19 cellular contexts compared by ENCODE assay signal in genomic region chr14:97377550-97377949, GRCh38.
DNase-seq lines count a peak whose midpoint lies in the region; TF ChIP-seq lines count a peak whose summit lies in the region.
"Had no signal": no experiment of that assay in that cellular context is flagged by ENCODE, and none has a peak within 500 bp of the region (broad histone marks: within the 10 kb centered on the region; RNA-seq: fewer than 3 reads in every experiment).

No MANE protein-coding gene starts in this region.

- WGBS in suprapubic skin: 72% methylated on average over 4 of the region's 5 CpGs

- CTCF ChIA-PET in CD4-positive, alpha-beta memory T cell (lab: Charles Lee; ENCODE audit: partially characterized antibody): interaction anchor here (1.8 kb wide), 1 partner anchor 79 kb away, joined by 5 read pairs; no protein-coding TSS in a partner anchor
- CTCF ChIA-PET in activated CD4-positive, alpha-beta memory T cell treated with anti-CD3 and anti-CD28 coated beads for 36 hours (lab: Charles Lee): interaction anchor here (1.0 to 1.2 kb wide), 2 partner anchors 77 to 347 kb away, joined by 3 read pairs; no protein-coding TSS in a partner anchor

- intact Hi-C loops in CD4-positive, alpha-beta memory T cell (cut with micrococcal nuclease): no loop called here
- intact Hi-C loops in activated CD4-positive, alpha-beta memory T cell treated with anti-CD3 and anti-CD28 coated beads for 36 hours (cut with micrococcal nuclease): no loop called here

- POLR2A ChIA-PET in CD4-positive, alpha-beta memory T cell (lab: Charles Lee; ENCODE audit: partially characterized antibody): interaction anchor here (2.6 to 3.3 kb wide), 2 partner anchors 80 to 225 kb away, joined by 13 to 26 read pairs; no protein-coding TSS in a partner anchor
- POLR2A ChIA-PET in activated CD4-positive, alpha-beta memory T cell treated with anti-CD3 and anti-CD28 coated beads for 36 hours (lab: Charles Lee): no interaction called here

- no peaks in the 10 kb centered on the region for H3K36me3 ChIP-seq in CD4-positive, alpha-beta memory T cell (ENCODE audit: insufficient read depth, low read length)
- H3K36me3 ChIP-seq in suprapubic skin (no peaks in the 10 kb centered on the region), SJCRH30 (no peaks in the 10 kb centered on the region)
- H3K36me3 ChIP-seq: BE2C had no signal

- peaks cover 1 to 8% of the 10 kb centered on the region in 2 donors for H3K36me3 Mint-ChIP-seq in CD4-positive, alpha-beta memory T cell
- peaks cover 7% of the 10 kb centered on the region for H3K36me3 Mint-ChIP-seq in activated CD4-positive, alpha-beta memory T cell treated with anti-CD3 and anti-CD28 coated beads for 36 hours
- H3K36me3 Mint-ChIP-seq: CD8-positive, alpha-beta T cell had no signal

- H3K27me3 ChIP-seq in CD4-positive, alpha-beta memory T cell (ENCODE audit: insufficient read depth, low read length): no peaks in the 10 kb centered on the region
- H3K27me3 ChIP-seq in suprapubic skin: peaks cover 6% of the 10 kb centered on the region
- H3K27me3 ChIP-seq in SJCRH30: no peaks in the 10 kb centered on the region
- H3K27me3 ChIP-seq: BE2C had no signal

- TF ChIP-seq EP300 in suprapubic skin (IDR thresholded peaks at IDR 0.05): no peak

- H3K4me3 Mint-ChIP-seq in CD4-positive, alpha-beta memory T cell: peak overlapping the region in 2 of 8 donors; percentile 51 to 83
- H3K4me3 Mint-ChIP-seq in activated CD4-positive, alpha-beta memory T cell treated with anti-CD3 and anti-CD28 coated beads for 36 hours: no peak overlapping the region

- no peaks in the 10 kb centered on the region for H3K9me3 ChIP-seq in CD4-positive, alpha-beta memory T cell (ENCODE audit: control insufficient read depth in 1 of 2, low read length in 2 of 2)
- H3K9me3 ChIP-seq in suprapubic skin: no peaks in the 10 kb centered on the region
- H3K9me3 ChIP-seq in SJCRH30 (replicated peaks): no peaks in the 10 kb centered on the region
- H3K9me3 ChIP-seq: BE2C had no signal

- no peak for TF ChIP-seq CTCF in suprapubic skin (IDR thresholded peaks at IDR 0.05)

- no peak overlapping the region for H3K4me3 ChIP-seq in CD4-positive, alpha-beta memory T cell (ENCODE audit: low read length in 2 of 2)
- H3K4me3 ChIP-seq in suprapubic skin (no peak overlapping the region), SJCRH30 (no peak overlapping the region)

- no peak for DNase-seq in CD4-positive, alpha-beta memory T cell
- peak; percentile 35 for DNase-seq in Daoy (ENCODE audit: low read depth)
- peak; percentile 14 for DNase-seq in activated CD4-positive, alpha-beta memory T cell treated with anti-CD3 and anti-CD28 coated beads for 36 hours
- peak; percentile 21 for DNase-seq in iPS-NIHi7 (ENCODE audit: extremely low spot score)
- DNase-seq in suprapubic skin (ENCODE audit: low spot score in 2 of 2): no peak
- no peak for DNase-seq in SJCRH30
- no peak for DNase-seq in stimulated activated CD4-positive, alpha-beta T cell treated with anti-CD3 and anti-CD28 coated beads, Interleukin-2, amount 100 ng/mL, for 48 hours
- DNase-seq in 8988T: no peak
- DNase-seq: BE2C, DND-41, GDM1, KBM-7, MV-4-11, NCI-H1436, NCI-H2029 treated with DMSO at 0.1 percent for 48 hours, NCI-H2171 treated with DMSO at 0.1 percent for 48 hours, NCI-H446 treated with DMSO at 0.1 percent for 48 hours, NCI-H774 had no signal

- H3K9me3 Mint-ChIP-seq in CD4-positive, alpha-beta memory T cell: peaks cover 0 to 8% (median 2%) of the 10 kb centered on the region in 8 donors
- peaks cover 4% of the 10 kb centered on the region for H3K9me3 Mint-ChIP-seq in activated CD4-positive, alpha-beta memory T cell treated with anti-CD3 and anti-CD28 coated beads for 36 hours
- H3K9me3 Mint-ChIP-seq: CD8-positive, alpha-beta T cell had no signal

- no peak overlapping the region for H3K27ac ChIP-seq in CD4-positive, alpha-beta memory T cell (ENCODE audit: low read depth, low read length)
- no peak overlapping the region for H3K27ac ChIP-seq in suprapubic skin
- H3K27ac ChIP-seq in SJCRH30: no peak overlapping the region

- no peak for TF ChIP-seq POLR2A in suprapubic skin (IDR thresholded peaks at IDR 0.05)

- peaks cover 44% of the 10 kb centered on the region for H3K4me1 ChIP-seq in CD4-positive, alpha-beta memory T cell (ENCODE audit: insufficient read depth, low read length)
- H3K4me1 ChIP-seq in suprapubic skin (no peaks in the 10 kb centered on the region), SJCRH30 (no peaks in the 10 kb centered on the region)
- H3K4me1 ChIP-seq: BE2C had no signal

- H3K27ac Mint-ChIP-seq in CD4-positive, alpha-beta memory T cell: peak overlapping the region in 4 of 7 donors; percentile 9 to 81 (median 46)
- no peak overlapping the region for H3K27ac Mint-ChIP-seq in activated CD4-positive, alpha-beta memory T cell treated with anti-CD3 and anti-CD28 coated beads for 36 hours

- peaks cover 47 to 76% (median 59%) of the 10 kb centered on the region in 4 donors for H3K4me1 Mint-ChIP-seq in CD4-positive, alpha-beta memory T cell
- H3K4me1 Mint-ChIP-seq in activated CD4-positive, alpha-beta memory T cell treated with anti-CD3 and anti-CD28 coated beads for 36 hours (ENCODE audit: low read depth): peaks cover 70% of the 10 kb centered on the region

- no peaks in the 10 kb centered on the region for H3K27me3 Mint-ChIP-seq in CD4-positive, alpha-beta memory T cell
- no peaks in the 10 kb centered on the region for H3K27me3 Mint-ChIP-seq in activated CD4-positive, alpha-beta memory T cell treated with anti-CD3 and anti-CD28 coated beads for 36 hours

Comparison
In these comparisons a context has a peak if more than half of its experiments do, and no peak if none do; other contexts are left out.
1. DNase-seq: peak in Daoy (single experiment), activated CD4-positive, alpha-beta memory T cell treated with anti-CD3 and anti-CD28 coated beads for 36 hours (single experiment) and iPS-NIHi7 (single experiment); none in CD4-positive, alpha-beta memory T cell (0 of 5), suprapubic skin (0 of 2), SJCRH30 (0 of 2), stimulated activated CD4-positive, alpha-beta T cell treated with anti-CD3 and anti-CD28 coated beads, Interleukin-2, amount 100 ng/mL, for 48 hours (0 of 2) and 8988T (single experiment).